26 cellular contexts compared by ENCODE assay signal in genomic region chr17:3808701-3809100, GRCh38. TPM values are rescaled to one million over a fixed set of nuclear protein-coding genes. Genes with fewer than 3 reads are reported as not detected.
A peak's percentile ranks its signal among the peaks of the same experiment; 100 is the strongest.
DNase-seq lines count a peak whose midpoint lies in the region; ATAC-seq, FAIRE-seq and TF ChIP-seq lines count a peak whose summit lies in the region.
"Had no signal": no experiment of that assay in that cellular context is flagged by ENCODE, and none has a peak within 500 bp of the region (broad histone marks: within the 10 kb centered on the region; RNA-seq: fewer than 3 reads in every experiment).

No MANE protein-coding gene starts in this region.

- no peaks in the 10 kb centered on the region for H3K9me3 ChIP-seq in RWPE2 (ENCODE audit: severe bottlenecking)
- H3K9me3 ChIP-seq: adrenal gland, heart left ventricle, right atrium auricular region, SJCRH30, transverse colon had no signal

- H3K27me3 Mint-ChIP-seq in activated CD4-positive, alpha-beta T cell treated with anti-CD3 and anti-CD28 coated beads for 36 hours, result no peaks in the 10 kb centered on the region
- no peaks in the 10 kb centered on the region for H3K27me3 Mint-ChIP-seq in central memory CD8-positive, alpha-beta T cell
- H3K27me3 Mint-ChIP-seq in progenitor cell of endocrine pancreas, result no peaks in the 10 kb centered on the region

- TF ChIP-seq POLR2A in GM12892 (IDR thresholded peaks at IDR 0.05; ENCODE audit: low read depth, low read length), result no peak

- intact Hi-C loops in activated CD4-positive, alpha-beta T cell treated with anti-CD3 and anti-CD28 coated beads for 36 hours (cut with DNase I, micrococcal nuclease), result no loop called here

- peaks cover 44% of the 10 kb centered on the region for H3K36me3 ChIP-seq in RWPE2 (ENCODE audit: low read depth)
- H3K36me3 ChIP-seq: SJCRH30 had no signal

- H3K36me3 Mint-ChIP-seq in activated CD4-positive, alpha-beta T cell treated with anti-CD3 and anti-CD28 coated beads for 36 hours (ENCODE audit: low read depth), result peaks cover 24% of the 10 kb centered on the region
- H3K36me3 Mint-ChIP-seq in central memory CD8-positive, alpha-beta T cell (ENCODE audit: insufficient read depth), result peaks cover 31% of the 10 kb centered on the region
- H3K36me3 Mint-ChIP-seq in progenitor cell of endocrine pancreas (ENCODE audit: insufficient read depth), result peaks cover 14% of the 10 kb centered on the region
- H3K36me3 Mint-ChIP-seq in stimulated activated effector memory CD8-positive, alpha-beta T cell treated with anti-CD3 and anti-CD28 coated beads, Interleukin-12 subunit alpha, Interleukin-12 subunit beta, amount 100 ng/mL, for 72 hours, result peaks cover 79% of the 10 kb centered on the region

- TF ChIP-seq CTCF in RWPE2 (IDR thresholded peaks at IDR 0.05; ENCODE audit: poor library complexity, severe bottlenecking), result no peak
- TF ChIP-seq CTCF in progenitor cell of endocrine pancreas (IDR thresholded peaks at IDR 0.05; ENCODE audit: unreplicated experiment), result no peak

- FAIRE-seq in GM12892 (lab: Jason Lieb, UNC), result no peak
- FAIRE-seq: D721Med, GM19239, H54 had no signal

- no peak for DNase-seq in activated CD4-positive, alpha-beta T cell treated with anti-CD3 and anti-CD28 coated beads for 36 hours
- no peak for DNase-seq in activated CD4-positive, alpha-beta T cell treated with anti-CD3 and anti-CD28 coated beads for 48 hours
- DNase-seq in RWPE2 (ENCODE audit: low spot score) (no peak), progenitor cell of endocrine pancreas (ENCODE audit: low spot score, unreplicated experiment) (no peak), GM12892 (ENCODE audit: insufficient read length) (no peak)
- no peak for DNase-seq in central memory CD8-positive, alpha-beta T cell (ENCODE audit: low spot score in 2 of 2)
- DNase-seq in stimulated activated CD4-positive, alpha-beta T cell treated with anti-CD3 and anti-CD28 coated beads, Interleukin-4, amount 100 ng/mL, for 1 hour, result no peak
- DNase-seq in stimulated activated effector memory CD8-positive, alpha-beta T cell treated with anti-CD3 and anti-CD28 coated beads, Interleukin-12 subunit alpha, Interleukin-12 subunit beta, amount 100 ng/mL, for 72 hours (ENCODE audit: low spot score in 2 of 2), result no peak
- DNase-seq: cerebellar nuclear complex; effector memory CD4-positive, alpha-beta T cell; GF-D8; heart left ventricle; NCI-H1436 treated with DMSO at 0.1 percent for 48 hours; NCI-H2171 treated with DMSO at 0.1 percent for 48 hours; NCI-H774; nucleus accumbens; SJCRH30; stimulated activated CD4-positive, alpha-beta T cell treated with anti-CD3 and anti-CD28 coated beads, Interleukin-15, amount 100 ng/mL, for 24 hours; stimulated activated naive CD4-positive, alpha-beta T cell; transverse colon had no signal

- POLR2A ChIA-PET in activated CD4-positive, alpha-beta T cell treated with anti-CD3 and anti-CD28 coated beads for 36 hours (lab: Charles Lee), result interaction anchor here (0.6 kb wide), 1 partner anchor 12 kb away, joined by 3 read pairs; no protein-coding TSS in a partner anchor

- CTCF ChIA-PET in activated CD4-positive, alpha-beta T cell treated with anti-CD3 and anti-CD28 coated beads for 36 hours (lab: Charles Lee), result interaction anchor here (4.9 kb wide), 1 partner anchor 19 kb away, joined by 27 read pairs; no protein-coding TSS in a partner anchor

- no peak overlapping the region for H3K4me3 ChIP-seq in RWPE2 (ENCODE audit: severe bottlenecking)
- H3K4me3 ChIP-seq: adrenal gland, heart left ventricle, right atrium auricular region, SJCRH30, transverse colon had no signal

- peak overlapping the region; percentile 18 for H3K27ac ChIP-seq in RWPE2 (ENCODE audit: poor library complexity, severe bottlenecking)
- H3K27ac ChIP-seq: 22Rv1, adrenal gland, heart left ventricle, right atrium auricular region, SJCRH30, transverse colon had no signal

- no peaks in the 10 kb centered on the region for H3K4me1 ChIP-seq in RWPE2 (ENCODE audit: insufficient read depth, poor library complexity, severe bottlenecking)
- H3K4me1 ChIP-seq: SJCRH30, transverse colon had no signal

- no peak overlapping the region for H3K4me3 Mint-ChIP-seq in activated CD4-positive, alpha-beta T cell treated with anti-CD3 and anti-CD28 coated beads for 36 hours
- no peak overlapping the region for H3K4me3 Mint-ChIP-seq in central memory CD8-positive, alpha-beta T cell
- no peak overlapping the region for H3K4me3 Mint-ChIP-seq in progenitor cell of endocrine pancreas (ENCODE audit: low read depth)
- no peak overlapping the region for H3K4me3 Mint-ChIP-seq in stimulated activated effector memory CD8-positive, alpha-beta T cell treated with anti-CD3 and anti-CD28 coated beads, Interleukin-12 subunit alpha, Interleukin-12 subunit beta, amount 100 ng/mL, for 72 hours

- no peak for ATAC-seq in activated CD4-positive, alpha-beta T cell treated with anti-CD3 and anti-CD28 coated beads for 36 hours
- ATAC-seq in RWPE2 (ENCODE audit: low read depth), result no peak
- no peak for ATAC-seq in central memory CD8-positive, alpha-beta T cell (replicated peaks; ENCODE audit: extremely low read depth, poor library complexity, severe bottlenecking)
- no peak for ATAC-seq in stimulated activated effector memory CD8-positive, alpha-beta T cell treated with anti-CD3 and anti-CD28 coated beads, Interleukin-12 subunit alpha, Interleukin-12 subunit beta, amount 100 ng/mL, for 72 hours
- ATAC-seq: heart left ventricle had no signal

- H3K27ac Mint-ChIP-seq in activated CD4-positive, alpha-beta T cell treated with anti-CD3 and anti-CD28 coated beads for 36 hours, result peak overlapping the region; percentile 33
- peak overlapping the region; percentile 44 for H3K27ac Mint-ChIP-seq in central memory CD8-positive, alpha-beta T cell (ENCODE audit: low read depth)
- peak overlapping the region; percentile 86 for H3K27ac Mint-ChIP-seq in progenitor cell of endocrine pancreas
- H3K27ac Mint-ChIP-seq in stimulated activated effector memory CD8-positive, alpha-beta T cell treated with anti-CD3 and anti-CD28 coated beads, Interleukin-12 subunit alpha, Interleukin-12 subunit beta, amount 100 ng/mL, for 72 hours, result no peak overlapping the region

- H3K27me3 ChIP-seq in RWPE2 (ENCODE audit: insufficient read depth, poor library complexity, severe bottlenecking), result no peaks in the 10 kb centered on the region
- H3K27me3 ChIP-seq: adrenal gland, heart left ventricle, right atrium auricular region, SJCRH30, transverse colon had no signal

- no peaks in the 10 kb centered on the region for H3K9me3 Mint-ChIP-seq in activated CD4-positive, alpha-beta T cell treated with anti-CD3 and anti-CD28 coated beads for 36 hours (ENCODE audit: low read depth)
- no peaks in the 10 kb centered on the region for H3K9me3 Mint-ChIP-seq in central memory CD8-positive, alpha-beta T cell
- no peaks in the 10 kb centered on the region for H3K9me3 Mint-ChIP-seq in progenitor cell of endocrine pancreas (ENCODE audit: low read depth)
- H3K9me3 Mint-ChIP-seq in stimulated activated effector memory CD8-positive, alpha-beta T cell treated with anti-CD3 and anti-CD28 coated beads, Interleukin-12 subunit alpha, Interleukin-12 subunit beta, amount 100 ng/mL, for 72 hours, result no peaks in the 10 kb centered on the region

- H3K4me1 Mint-ChIP-seq in activated CD4-positive, alpha-beta T cell treated with anti-CD3 and anti-CD28 coated beads for 36 hours, result peaks cover 30% of the 10 kb centered on the region
- peaks cover 11% of the 10 kb centered on the region for H3K4me1 Mint-ChIP-seq in central memory CD8-positive, alpha-beta T cell
- no peaks in the 10 kb centered on the region for H3K4me1 Mint-ChIP-seq in progenitor cell of endocrine pancreas (ENCODE audit: low read depth)
- H3K4me1 Mint-ChIP-seq in stimulated activated effector memory CD8-positive, alpha-beta T cell treated with anti-CD3 and anti-CD28 coated beads, Interleukin-12 subunit alpha, Interleukin-12 subunit beta, amount 100 ng/mL, for 72 hours, result peaks cover 31% of the 10 kb centered on the region

RNA-seq across cellular contexts. Expression of gene ITGAE, which starts 7.7 kb away (rescaled TPM):
- total RNA-seq in activated CD4-positive, alpha-beta T cell treated with anti-CD3 and anti-CD28 coated beads for 36 hours, result 10 to 100 TPM; 20.9 to 41.1 TPM
- 28.0 and 29.0 TPM in 2 replicates for total RNA-seq in progenitor cell of endocrine pancreas
- 23.4 TPM for polyA plus RNA-seq in GM12892 (2012; ENCODE audit: missing spikeins)

RNA-seq across cellular contexts. Expression of gene NCBP3, which starts 37.3 kb away (rescaled TPM):
- 10 to 100 TPM; 35.9 to 44.6 TPM for total RNA-seq in activated CD4-positive, alpha-beta T cell treated with anti-CD3 and anti-CD28 coated beads for 36 hours
- total RNA-seq in progenitor cell of endocrine pancreas, result 90.4 and 90.9 TPM in 2 replicates
- 21.0 TPM for polyA plus RNA-seq in GM12892 (2012; ENCODE audit: missing spikeins)
